Comparison of ENCODE assay signal across 1 cellular context in genomic region chr12:122944588-122944987, GRCh38.
TF ChIP-seq lines count a peak whose summit lies in the region.

No MANE protein-coding gene starts in this region.

TF ChIP-seq in IMR-90, 13 proteins besides CTCF, POLR2A, EP300 and RAD21 (continued from another document):
- TF ChIP-seq USF2 (IDR thresholded peaks at IDR 0.05; ENCODE audit: low read depth, low read length), result no peak
- no peak for TF ChIP-seq MAFK (IDR thresholded peaks at IDR 0.05; ENCODE audit: low read depth, low read length)
- TF ChIP-seq MXI1 (IDR thresholded peaks at IDR 0.05; ENCODE audit: borderline replicate concordance, low read depth, low read length), result no peak
- TF ChIP-seq RFX5 (IDR thresholded peaks at IDR 0.05; ENCODE audit: low read depth, low read length), result no peak
- TF ChIP-seq SMC3 (IDR thresholded peaks at IDR 0.05; ENCODE audit: low read depth, low read length), result no peak
- TF ChIP-seq NFE2L2 (IDR thresholded peaks at IDR 0.05; ENCODE audit: low read depth, low read length), result no peak
- TF ChIP-seq FOS (IDR thresholded peaks at IDR 0.05; ENCODE audit: low read depth, low read length), result no peak
- TF ChIP-seq BHLHE40 (IDR thresholded peaks at IDR 0.05; ENCODE audit: low read depth, low read length), result no peak
- TF ChIP-seq ELK1 (IDR thresholded peaks at IDR 0.05; ENCODE audit: borderline replicate concordance, low read depth, low read length), result no peak
TF ChIP-seq in IMR-90: peak in this region for 0.
